In genomic region chr4:94497690-94498089, GRCh38 we compare ENCODE assay signal across 2 cellular contexts.
TF ChIP-seq lines count a peak whose summit lies in the region.

No MANE protein-coding gene starts in this region.

TF ChIP-seq in liver, 16 proteins besides CTCF, POLR2A, EP300 and RAD21 (continued from another document):
- TF ChIP-seq REST (IDR thresholded peaks at IDR 0.05) (peak; percentile 65), FOXA1 (IDR thresholded peaks at IDR 0.05) (no peak), EGR1 (IDR thresholded peaks at IDR 0.05; ENCODE audit: low read depth in 2 of 2) (no peak), YY1 (IDR thresholded peaks at IDR 0.05) (no peak), NR2F2 (IDR thresholded peaks at IDR 0.05) (no peak)
TF ChIP-seq in liver: peak in this region for 1.

TF ChIP-seq in HepG2, 621 proteins besides CTCF, POLR2A, EP300 and RAD21 (continued from another document):
- TF ChIP-seq ZNF280B (CRISPR knock-in tag; IDR thresholded peaks at IDR 0.05; ENCODE audit: borderline replicate concordance), result no peak
- no peak for TF ChIP-seq TFAP4 (IDR thresholded peaks at IDR 0.05; ENCODE audit: borderline replicate concordance, low read depth)
- TF ChIP-seq POLR2AphosphoS5 (IDR thresholded peaks at IDR 0.05; ENCODE audit: low read depth, low read length), result no peak
- no peak for TF ChIP-seq CREB1 (IDR thresholded peaks at IDR 0.05)
- TF ChIP-seq CREB1 (CRISPR knock-in tag; IDR thresholded peaks at IDR 0.05), result no peak
- TF ChIP-seq KAT7 (CRISPR knock-in tag; IDR thresholded peaks at IDR 0.05; ENCODE audit: borderline replicate concordance), result no peak
- no peak for TF ChIP-seq HNF4G (IDR thresholded peaks at IDR 0.05; ENCODE audit: borderline replicate concordance, low read depth, low read length)
- TF ChIP-seq HNF4G (CRISPR knock-in tag; IDR thresholded peaks at IDR 0.05; ENCODE audit: borderline replicate concordance, low read depth), result no peak
- no peak for TF ChIP-seq TBP (CRISPR knock-in tag; IDR thresholded peaks at IDR 0.05)
- TF ChIP-seq ZNF12 (CRISPR knock-in tag; IDR thresholded peaks at IDR 0.05), result no peak
- TF ChIP-seq BATF2 (CRISPR knock-in tag; IDR thresholded peaks at IDR 0.05), result no peak
- TF ChIP-seq MAFF (IDR thresholded peaks at IDR 0.05; ENCODE audit: low read depth, low read length), result no peak
- TF ChIP-seq JARID2 (CRISPR knock-in tag; IDR thresholded peaks at IDR 0.05; ENCODE audit: insufficient replicate concordance), result no peak
TF ChIP-seq in HepG2: peak in this region for 0.
